10 cellular contexts compared by ENCODE assay signal in genomic region chr3:20324664-20325478, GRCh38.
DNase-seq lines count a peak whose midpoint lies in the region; ATAC-seq and TF ChIP-seq lines count a peak whose summit lies in the region.
"Had no signal": no experiment of that assay in that cellular context is flagged by ENCODE, and none has a peak within 500 bp of the region (broad histone marks: within the 10 kb centered on the region; RNA-seq: fewer than 3 reads in every experiment).

No MANE protein-coding gene starts in this region.

- no peak overlapping the region for H3K4me3 Mint-ChIP-seq in naive thymus-derived CD8-positive, alpha-beta T cell

- no peak for TF ChIP-seq CTCF in fibroblast of pulmonary artery (IDR thresholded peaks at IDR 0.05; ENCODE audit: low read length, missing control alignments)

- H3K4me1 Mint-ChIP-seq in naive thymus-derived CD8-positive, alpha-beta T cell = no peaks in the 10 kb centered on the region

- H3K36me3 Mint-ChIP-seq in naive thymus-derived CD8-positive, alpha-beta T cell = no peaks in the 10 kb centered on the region

- intact Hi-C loops in posterior cingulate gyrus (cut with DNase I) = no loop called here

- POLR2A ChIA-PET in naive thymus-derived CD8-positive, alpha-beta T cell (lab: Charles Lee) = no interaction called here

- ATAC-seq in GM18858 (IDR thresholded peaks at IDR 0.05; ENCODE audit: unreplicated experiment) = peak; percentile 99
- peak; percentile 99 for ATAC-seq in GM21825 (IDR thresholded peaks at IDR 0.05; ENCODE audit: unreplicated experiment)
- ATAC-seq in HG03520 (IDR thresholded peaks at IDR 0.05; ENCODE audit: unreplicated experiment) = peak; percentile 99
- ATAC-seq in naive thymus-derived CD8-positive, alpha-beta T cell = no peak
- ATAC-seq: esophagus mucosa had no signal

- no peak overlapping the region for H3K27ac Mint-ChIP-seq in naive thymus-derived CD8-positive, alpha-beta T cell

- H3K9me3 Mint-ChIP-seq in naive thymus-derived CD8-positive, alpha-beta T cell = peaks cover 0 to 1% (median 0%) of the 10 kb centered on the region in 9 donors

- H3K4me3 ChIP-seq in fibroblast of pulmonary artery (replicated peaks; ENCODE audit: low read depth, low read length) = no peak overlapping the region

- H3K27me3 Mint-ChIP-seq in naive thymus-derived CD8-positive, alpha-beta T cell = no peaks in the 10 kb centered on the region

- DNase-seq in fibroblast of pulmonary artery (ENCODE audit: low read depth) (peak; percentile 40), H4 (ENCODE audit: low spot score) (no peak), NCI-H748 treated with DMSO at 0.1 percent for 48 hours (lab: John Stamatoyannopoulos, UW) (no peak), posterior cingulate gyrus (no peak)
- no peak for DNase-seq in naive thymus-derived CD8-positive, alpha-beta T cell
- DNase-seq: activated gamma-delta T cell treated with Interleukin-2 at 50 U/mL for 16 hours had no signal

Comparison
In these comparisons a context has a peak if more than half of its experiments do, and no peak if none do; other contexts are left out.
1. ATAC-seq: peak in GM18858 (single experiment), GM21825 (single experiment) and HG03520 (single experiment); none in naive thymus-derived CD8-positive, alpha-beta T cell (0 of 2).